Comparison of ENCODE assay signal across 12 cellular contexts in the genomic region with DNA sequence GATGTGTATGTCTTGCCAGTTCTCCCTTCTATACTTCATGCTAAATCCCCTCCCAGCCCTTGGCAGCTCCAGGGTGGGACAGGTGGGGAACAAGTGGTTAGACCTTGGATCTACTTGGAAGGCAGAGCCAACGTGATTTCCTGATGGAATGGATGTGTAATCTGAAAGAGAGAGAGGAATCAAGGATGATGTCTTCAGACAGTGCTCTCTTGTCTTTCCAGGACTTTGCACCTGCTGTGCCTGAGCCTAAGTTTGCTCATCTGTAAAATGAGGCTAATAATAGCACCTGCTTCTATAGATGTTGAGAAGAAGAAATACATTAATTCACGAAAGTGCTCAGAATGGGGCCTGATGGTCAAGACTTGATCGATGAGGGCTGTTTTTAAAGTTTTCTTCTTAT. TPM values are rescaled to one million over a fixed set of nuclear protein-coding genes. Genes with fewer than 3 reads are reported as not detected.
DNase-seq lines count a peak whose midpoint lies in the region; ATAC-seq and TF ChIP-seq lines count a peak whose summit lies in the region.
"Had no signal": no experiment of that assay in that cellular context is flagged by ENCODE, and none has a peak within 500 bp of the region (broad histone marks: within the 10 kb centered on the region; RNA-seq: fewer than 3 reads in every experiment).

No MANE protein-coding gene starts in this region.

- peaks cover 17% of the 10 kb centered on the region for H3K36me3 Mint-ChIP-seq in activated CD8-positive, alpha-beta T cell treated with anti-CD3 and anti-CD28 coated beads for 36 hours (ENCODE audit: low read depth)
- H3K36me3 Mint-ChIP-seq in activated CD8-positive, alpha-beta T cell treated with anti-CD3 and anti-CD28 coated beads, Interleukin-2, amount 10 ng/mL, durations not matched to agents 7 days and 5 days (ENCODE audit: low read depth) = peaks cover 23% of the 10 kb centered on the region

- peaks cover 0 to 51% (median 6%) of the 10 kb centered on the region in 3 donors for H3K36me3 ChIP-seq in esophagus squamous epithelium
- peaks cover 0 to 62% (median 0%) of the 10 kb centered on the region in 3 donors for H3K36me3 ChIP-seq in tibial nerve
- H3K36me3 ChIP-seq: MG63 had no signal

- DNase-seq in activated CD8-positive, alpha-beta T cell treated with anti-CD3 and anti-CD28 coated beads for 36 hours = no peak
- DNase-seq in activated CD8-positive, alpha-beta T cell treated with anti-CD3 and anti-CD28 coated beads, Interleukin-2, amount 10 ng/mL, durations not matched to agents 7 days and 5 days = no peak
- DNase-seq in esophagus squamous epithelium (lab: John Stamatoyannopoulos, UW) = no peak
- DNase-seq in tibial nerve (ENCODE audit: low spot score in 2 of 2) = no peak
- DNase-seq in hepatic stellate cell (ENCODE audit: low spot score) = no peak
- DNase-seq in HCEC 1CT = no peak
- DNase-seq: MG63, NCI-H510A treated with DMSO at 0.1 percent for 48 hours had no signal

- TF ChIP-seq CTCF in activated CD8-positive, alpha-beta T cell treated with anti-CD3 and anti-CD28 coated beads for 36 hours (IDR thresholded peaks at IDR 0.05) = no peak
- TF ChIP-seq CTCF in esophagus squamous epithelium (IDR thresholded peaks at IDR 0.05) (no peak), tibial nerve (IDR thresholded peaks at IDR 0.05) (no peak)

- H3K27me3 Mint-ChIP-seq in activated CD8-positive, alpha-beta T cell treated with anti-CD3 and anti-CD28 coated beads for 36 hours = no peaks in the 10 kb centered on the region
- no peaks in the 10 kb centered on the region for H3K27me3 Mint-ChIP-seq in activated CD8-positive, alpha-beta T cell treated with anti-CD3 and anti-CD28 coated beads, Interleukin-2, amount 10 ng/mL, durations not matched to agents 7 days and 5 days (ENCODE audit: low read depth)

- H3K4me1 ChIP-seq in esophagus squamous epithelium (peaks cover 0 to 17% (median 0%) of the 10 kb centered on the region in 3 donors), tibial nerve (peaks cover 0 to 14% (median 4%) of the 10 kb centered on the region in 4 donors)

- 46 to 54% methylated on average over 3 of the region's 3 CpGs for whole genome bisulfite sequencing in esophagus squamous epithelium, 2 donors
- WGBS in tibial nerve, 2 donors = 80 to 95% methylated on average over 3 of the region's 3 CpGs

- ATAC-seq in activated CD8-positive, alpha-beta T cell treated with anti-CD3 and anti-CD28 coated beads for 36 hours = peak; percentile 8
- no peak for ATAC-seq in activated CD8-positive, alpha-beta T cell treated with anti-CD3 and anti-CD28 coated beads, Interleukin-2, amount 10 ng/mL, durations not matched to agents 7 days and 5 days

- peak overlapping the region; percentile 85 for H3K27ac Mint-ChIP-seq in activated CD8-positive, alpha-beta T cell treated with anti-CD3 and anti-CD28 coated beads for 36 hours
- no peak overlapping the region for H3K27ac Mint-ChIP-seq in activated CD8-positive, alpha-beta T cell treated with anti-CD3 and anti-CD28 coated beads, Interleukin-2, amount 10 ng/mL, durations not matched to agents 7 days and 5 days

- peaks cover 31% of the 10 kb centered on the region for H3K4me1 Mint-ChIP-seq in activated CD8-positive, alpha-beta T cell treated with anti-CD3 and anti-CD28 coated beads for 36 hours (ENCODE audit: low read depth)
- H3K4me1 Mint-ChIP-seq in activated CD8-positive, alpha-beta T cell treated with anti-CD3 and anti-CD28 coated beads, Interleukin-2, amount 10 ng/mL, durations not matched to agents 7 days and 5 days (ENCODE audit: low read depth) = peaks cover 16% of the 10 kb centered on the region

- H3K9me3 ChIP-seq in esophagus squamous epithelium (no peaks in the 10 kb centered on the region), tibial nerve (no peaks in the 10 kb centered on the region)
- H3K9me3 ChIP-seq: A549, MG63 had no signal

- POLR2A ChIA-PET in activated CD8-positive, alpha-beta T cell treated with anti-CD3 and anti-CD28 coated beads for 36 hours (lab: Charles Lee) = interaction anchor here (1.0 to 2.5 kb wide), 2 partner anchors 14 to 40 kb away, joined by 3 to 15 read pairs; partner anchors contain the start of gene RAB4B
- POLR2A ChIA-PET in activated CD8-positive, alpha-beta T cell treated with anti-CD3 and anti-CD28 coated beads, Interleukin-2, amount 10 ng/mL, durations not matched to agents 7 days and 5 days (lab: Charles Lee) = interaction anchor here (0.7 to 1.4 kb wide), 2 partner anchors 14 to 17 kb away, joined by 3 to 4 read pairs; no protein-coding TSS in a partner anchor

- H3K4me3 Mint-ChIP-seq in activated CD8-positive, alpha-beta T cell treated with anti-CD3 and anti-CD28 coated beads for 36 hours = no peak overlapping the region
- no peak overlapping the region for H3K4me3 Mint-ChIP-seq in activated CD8-positive, alpha-beta T cell treated with anti-CD3 and anti-CD28 coated beads, Interleukin-2, amount 10 ng/mL, durations not matched to agents 7 days and 5 days

- H3K27ac ChIP-seq in esophagus squamous epithelium (peak overlapping the region in 3 of 4 donors; percentile 14 to 68 (median 68)), tibial nerve (peak overlapping the region in 3 of 4 donors; percentile 23 to 55 (median 46))
- H3K27ac ChIP-seq: A549 had no signal

- no peak for TF ChIP-seq POLR2A in esophagus squamous epithelium (IDR thresholded peaks at IDR 0.05)
- no peak for TF ChIP-seq POLR2A in tibial nerve (IDR thresholded peaks at IDR 0.05)

- no peaks in the 10 kb centered on the region for H3K9me3 Mint-ChIP-seq in activated CD8-positive, alpha-beta T cell treated with anti-CD3 and anti-CD28 coated beads for 36 hours
- no peaks in the 10 kb centered on the region for H3K9me3 Mint-ChIP-seq in activated CD8-positive, alpha-beta T cell treated with anti-CD3 and anti-CD28 coated beads, Interleukin-2, amount 10 ng/mL, durations not matched to agents 7 days and 5 days (ENCODE audit: insufficient read depth)

- no peaks in the 10 kb centered on the region for H3K27me3 ChIP-seq in esophagus squamous epithelium
- H3K27me3 ChIP-seq in tibial nerve = no peaks in the 10 kb centered on the region
- H3K27me3 ChIP-seq: MG63 had no signal

- H3K4me3 ChIP-seq in esophagus squamous epithelium = no peak overlapping the region
- H3K4me3 ChIP-seq in tibial nerve = no peak overlapping the region
- H3K4me3 ChIP-seq: A549, MG63, skin epidermis had no signal

- CTCF ChIA-PET in activated CD8-positive, alpha-beta T cell treated with anti-CD3 and anti-CD28 coated beads for 36 hours (lab: Charles Lee) = interaction anchor here (1.5 to 2.2 kb wide), 4 partner anchors 13 to 25 kb away, joined by 4 to 7 read pairs (median 4); no protein-coding TSS in a partner anchor
- CTCF ChIA-PET in activated CD8-positive, alpha-beta T cell treated with anti-CD3 and anti-CD28 coated beads, Interleukin-2, amount 10 ng/mL, durations not matched to agents 7 days and 5 days (lab: Charles Lee) = interaction anchor here (1.0 to 1.1 kb wide), 2 partner anchors 14 to 47 kb away, joined by 3 to 4 read pairs; no protein-coding TSS in a partner anchor

- intact Hi-C loops in activated CD8-positive, alpha-beta T cell treated with anti-CD3 and anti-CD28 coated beads for 36 hours (cut with micrococcal nuclease) = loop anchor here (2.0 kb wide), 1 partner anchor 13 kb away; the partner anchor contains the start of gene RAB4B
- intact Hi-C loops in esophagus squamous epithelium (cut with DNase I) = no loop called here

- no peak for TF ChIP-seq EP300 in tibial nerve (IDR thresholded peaks at IDR 0.05)

RNA-seq across cellular contexts. Expression of gene EGLN2, which starts 7.0 kb away (rescaled TPM):
- 10 to 100 TPM; 87.4 to 90.1 TPM for total RNA-seq in activated CD8-positive, alpha-beta T cell treated with anti-CD3 and anti-CD28 coated beads for 36 hours
- total RNA-seq in activated CD8-positive, alpha-beta T cell treated with anti-CD3 and anti-CD28 coated beads, Interleukin-2, amount 10 ng/mL, durations not matched to agents 7 days and 5 days = 100 to 1,000 TPM; 121 to 126 TPM
- total RNA-seq in esophagus squamous epithelium = 10 to 100 TPM; 30.3 to 50.9 (median 33.0) TPM
- total RNA-seq in tibial nerve = 100 to 1,000 TPM in 3 of 4 donors, 10 to 100 TPM in 1; 93.5 to 134 (median 120) TPM

RNA-seq across cellular contexts. Expression of gene RAB4B, which starts 13.9 kb away (rescaled TPM):
- 10 to 100 TPM; 39.7 to 42.3 TPM for total RNA-seq in activated CD8-positive, alpha-beta T cell treated with anti-CD3 and anti-CD28 coated beads for 36 hours
- total RNA-seq in activated CD8-positive, alpha-beta T cell treated with anti-CD3 and anti-CD28 coated beads, Interleukin-2, amount 10 ng/mL, durations not matched to agents 7 days and 5 days = 10 to 100 TPM; 50.2 to 53.1 TPM
- total RNA-seq in esophagus squamous epithelium (10 to 100 TPM; 15.2 to 37.0 (median 20.5) TPM), tibial nerve (10 to 100 TPM; 38.3 to 66.6 (median 52.0) TPM)

RNA-seq across cellular contexts. Expression of gene MIA, which starts 16.7 kb away (rescaled TPM):
- total RNA-seq in activated CD8-positive, alpha-beta T cell treated with anti-CD3 and anti-CD28 coated beads for 36 hours = not detected
- not detected for total RNA-seq in activated CD8-positive, alpha-beta T cell treated with anti-CD3 and anti-CD28 coated beads, Interleukin-2, amount 10 ng/mL, durations not matched to agents 7 days and 5 days
- 1 to 10 TPM in 1 of 4 donors, not detected in 3; 3.7 TPM for total RNA-seq in esophagus squamous epithelium
- total RNA-seq in tibial nerve = 100 to 1,000 TPM; 127 to 322 (median 209) TPM
- total RNA-seq: fibroblast of lung, myocyte had no signal

RNA-seq across cellular contexts. Expression of gene SNRPA, which starts 41.0 kb away (rescaled TPM):
- 100 to 1,000 TPM; 260 to 281 TPM for total RNA-seq in activated CD8-positive, alpha-beta T cell treated with anti-CD3 and anti-CD28 coated beads for 36 hours
- total RNA-seq in activated CD8-positive, alpha-beta T cell treated with anti-CD3 and anti-CD28 coated beads, Interleukin-2, amount 10 ng/mL, durations not matched to agents 7 days and 5 days = 100 to 1,000 TPM; 175 to 183 TPM
- total RNA-seq in esophagus squamous epithelium = 10 to 100 TPM; 45.0 to 79.5 (median 51.0) TPM
- total RNA-seq in tibial nerve = 10 to 100 TPM; 52.8 to 92.7 (median 70.9) TPM

RNA-seq across cellular contexts. Expression of gene ACTMAP, which starts 41.7 kb away (rescaled TPM):
- 10 to 100 TPM; 12.8 to 14.2 TPM for total RNA-seq in activated CD8-positive, alpha-beta T cell treated with anti-CD3 and anti-CD28 coated beads for 36 hours
- 10 to 100 TPM; 15.2 to 17.1 TPM for total RNA-seq in activated CD8-positive, alpha-beta T cell treated with anti-CD3 and anti-CD28 coated beads, Interleukin-2, amount 10 ng/mL, durations not matched to agents 7 days and 5 days
- total RNA-seq in esophagus squamous epithelium (1 to 10 TPM; 2.1 to 2.8 (median 2.4) TPM), tibial nerve (1 to 10 TPM; 2.5 to 7.1 (median 4.3) TPM)

Comparison
In these comparisons a context has a peak if more than half of its experiments do, and no peak if none do; other contexts are left out.
1. RNA of gene MIA, which starts 16.7 kb away (total RNA-seq): 127 to 322 TPM in tibial nerve; not detected in activated CD8-positive, alpha-beta T cell treated with anti-CD3 and anti-CD28 coated beads for 36 hours, not detected in activated CD8-positive, alpha-beta T cell treated with anti-CD3 and anti-CD28 coated beads, Interleukin-2, amount 10 ng/mL, durations not matched to agents 7 days and 5 days and 3.7 TPM in esophagus squamous epithelium; every median in the first group is over 10 times any median in the second.